ENCODE assay signal across 37 cellular contexts in genomic region chr9:81202292-81202691, GRCh38.
"Had no signal": no experiment of that assay in that cellular context is flagged by ENCODE, and none has a peak within 500 bp of the region (broad histone marks: within the 10 kb centered on the region; RNA-seq: fewer than 3 reads in every experiment).

No MANE protein-coding gene starts in this region.

- H3K36me3 Mint-ChIP-seq: activated CD8-positive, alpha-beta memory T cell treated with anti-CD3 and anti-CD28 coated beads, Interleukin-2, amount 10 ng/mL, durations not matched to agents 7 days and 5 days; activated naive CD8-positive, alpha-beta T cell treated with anti-CD3 and anti-CD28 coated beads for 36 hours; WTC11 had no signal

- ATAC-seq: activated CD4-positive, alpha-beta T cell treated with anti-CD3 and anti-CD28 coated beads for 36 hours; activated CD4-positive, CD25-positive, alpha-beta regulatory T cell treated with anti-CD3 and anti-CD28 coated beads, Interleukin-2, amount 50 U/mL, for 24 hours; activated CD8-positive, alpha-beta memory T cell treated with anti-CD3 and anti-CD28 coated beads, Interleukin-2, amount 10 ng/mL, durations not matched to agents 7 days and 5 days; activated CD8-positive, alpha-beta T cell treated with anti-CD3 and anti-CD28 coated beads, Interleukin-2, amount 10 ng/mL, durations not matched to agents 7 days and 5 days; activated naive CD4-positive, alpha-beta T cell treated with anti-CD3 and anti-CD28 coated beads, Interleukin-2, amount 50 U/mL, for 72 hours; activated T-helper 17 cell treated with anti-CD3 and anti-CD28 coated beads, Interleukin-2, amount 50 U/mL, for 72 hours; body of pancreas; WTC11 had no signal

- DNase-seq: activated CD4-positive, alpha-beta memory T cell treated with anti-CD3 and anti-CD28 coated beads, Interleukin-2, amount 10 ng/mL, durations not matched to agents 7 days and 5 days; activated CD4-positive, alpha-beta T cell treated with anti-CD3 and anti-CD28 coated beads for 1 hour; activated CD4-positive, alpha-beta T cell treated with anti-CD3 and anti-CD28 coated beads for 36 hours; activated CD4-positive, alpha-beta T cell treated with anti-CD3 and anti-CD28 coated beads for 48 hours; activated CD4-positive, alpha-beta T cell treated with anti-CD3 and anti-CD28 coated beads, Interleukin-2, amount 10 ng/mL, durations not matched to agents 7 days and 5 days; activated CD4-positive, alpha-beta T cell treated with anti-CD3 and anti-CD28 coated beads, Interleukin-2, amount 50 U/mL, for 48 hours; activated CD4-positive, CD25-positive, alpha-beta regulatory T cell; activated CD8-positive, alpha-beta memory T cell treated with anti-CD3 and anti-CD28 coated beads for 24 hours; activated CD8-positive, alpha-beta memory T cell treated with anti-CD3 and anti-CD28 coated beads, Interleukin-2, amount 10 ng/mL, durations not matched to agents 7 days and 5 days; activated CD8-positive, alpha-beta memory T cell treated with anti-CD3 and anti-CD28 coated beads, Interleukin-2, amount 50 U/mL, for 48 hours; activated CD8-positive, alpha-beta T cell treated with anti-CD3 and anti-CD28 coated beads, Interleukin-2, amount 10 ng/mL, durations not matched to agents 7 days and 5 days; activated effector memory CD4-positive, alpha-beta T cell treated with anti-CD3 and anti-CD28 coated beads, Interleukin-2, amount 50 U/mL, for 16 hours; activated gamma-delta T cell treated with Interleukin-2 at 50 U/mL for 16 hours; activated naive CD4-positive, alpha-beta T cell; activated naive CD4-positive, alpha-beta T cell treated with anti-CD3 and anti-CD28 coated beads for 36 hours; activated naive CD4-positive, alpha-beta T cell treated with anti-CD3 and anti-CD28 coated beads, Interleukin-2, amount 50 U/mL, for 16 hours; activated naive CD8-positive, alpha-beta T cell treated with anti-CD3 and anti-CD28 coated beads for 36 hours; activated T-cell treated with anti-CD3 and anti-CD28 coated beads, Interleukin-2, amount 50 U/mL, for 24 hours; activated T-cell treated with anti-CD3 and anti-CD28 coated beads, Interleukin-2, amount 50 U/mL, for 48 hours; adrenal gland; amniotic stem cell; aorta; body of pancreas; brain microvascular endothelial cell; central memory CD4-positive, alpha-beta T cell; T-helper 1 cell; T-helper 2 cell; T-helper 9 cell; WERI-Rb-1 had no signal

- H3K27me3 ChIP-seq: adrenal gland, body of pancreas, brain microvascular endothelial cell, breast epithelium had no signal

- H3K36me3 ChIP-seq: adrenal gland, brain microvascular endothelial cell, breast epithelium, WERI-Rb-1 had no signal

- H3K9me3 Mint-ChIP-seq: activated naive CD4-positive, alpha-beta T cell treated with anti-CD3 and anti-CD28 coated beads for 36 hours; activated naive CD8-positive, alpha-beta T cell treated with anti-CD3 and anti-CD28 coated beads for 36 hours; T-helper 1 cell treated with Interleukin-12 subunit alpha and Interleukin-12 subunit beta and Interleukin-4 antibody, amounts not matched to agents 30 μg/mL and 1 μg/mL, for 36 hours had no signal

- H3K27me3 Mint-ChIP-seq: activated CD4-positive, alpha-beta memory T cell treated with anti-CD3 and anti-CD28 coated beads, Interleukin-2, amount 10 ng/mL, durations not matched to agents 7 days and 5 days; activated CD4-positive, alpha-beta T cell treated with anti-CD3 and anti-CD28 coated beads for 36 hours; activated CD4-positive, alpha-beta T cell treated with anti-CD3 and anti-CD28 coated beads, Interleukin-2, amount 10 ng/mL, durations not matched to agents 7 days and 5 days; activated CD8-positive, alpha-beta memory T cell treated with anti-CD3 and anti-CD28 coated beads, Interleukin-2, amount 10 ng/mL, durations not matched to agents 7 days and 5 days; activated naive CD8-positive, alpha-beta T cell treated with anti-CD3 and anti-CD28 coated beads for 36 hours; activated T-cell treated with anti-CD3 and anti-CD28 coated beads, Interleukin-2, amount 50 U/mL, for 24 hours; activated T-helper 17 cell treated with anti-CD3 and anti-CD28 coated beads, Interleukin-2, amount 50 U/mL, for 72 hours had no signal

- H3K4me3 ChIP-seq: adrenal gland, body of pancreas, breast epithelium had no signal

- H3K4me1 Mint-ChIP-seq: activated CD4-positive, alpha-beta memory T cell treated with anti-CD3 and anti-CD28 coated beads, Interleukin-2, amount 10 ng/mL, durations not matched to agents 7 days and 5 days; activated CD4-positive, alpha-beta T cell treated with anti-CD3 and anti-CD28 coated beads for 36 hours; activated CD4-positive, alpha-beta T cell treated with anti-CD3 and anti-CD28 coated beads, Interleukin-2, amount 10 ng/mL, durations not matched to agents 7 days and 5 days; activated CD8-positive, alpha-beta memory T cell treated with anti-CD3 and anti-CD28 coated beads, Interleukin-2, amount 10 ng/mL, durations not matched to agents 7 days and 5 days; activated naive CD8-positive, alpha-beta T cell treated with anti-CD3 and anti-CD28 coated beads for 36 hours; activated T-helper 17 cell treated with anti-CD3 and anti-CD28 coated beads, Interleukin-2, amount 50 U/mL, for 72 hours; WTC11 had no signal

- H3K9me3 ChIP-seq: adrenal gland, body of pancreas, breast epithelium had no signal

- FAIRE-seq: astrocyte had no signal

- H3K4me3 Mint-ChIP-seq: activated CD4-positive, alpha-beta memory T cell treated with anti-CD3 and anti-CD28 coated beads, Interleukin-2, amount 10 ng/mL, durations not matched to agents 7 days and 5 days; activated CD4-positive, alpha-beta T cell treated with anti-CD3 and anti-CD28 coated beads for 36 hours; activated CD4-positive, alpha-beta T cell treated with anti-CD3 and anti-CD28 coated beads, Interleukin-2, amount 10 ng/mL, durations not matched to agents 7 days and 5 days; activated CD8-positive, alpha-beta memory T cell treated with anti-CD3 and anti-CD28 coated beads, Interleukin-2, amount 10 ng/mL, durations not matched to agents 7 days and 5 days; activated CD8-positive, alpha-beta T cell treated with anti-CD3 and anti-CD28 coated beads, Interleukin-2, amount 10 ng/mL, durations not matched to agents 7 days and 5 days; activated naive CD4-positive, alpha-beta T cell treated with anti-CD3 and anti-CD28 coated beads for 36 hours; activated naive CD8-positive, alpha-beta T cell treated with anti-CD3 and anti-CD28 coated beads for 36 hours; activated T-cell treated with anti-CD3 and anti-CD28 coated beads, Interleukin-2, amount 50 U/mL, for 24 hours; activated T-helper 17 cell treated with anti-CD3 and anti-CD28 coated beads, Interleukin-2, amount 50 U/mL, for 72 hours; T-helper 1 cell treated with Interleukin-12 subunit alpha and Interleukin-12 subunit beta and Interleukin-4 antibody, amounts not matched to agents 30 μg/mL and 1 μg/mL, for 36 hours; T-helper 2 cell treated with Interferon-gamma antibody and Interleukin-4, amounts not matched to agents 5 μg/mL and 100 μg/mL, for 36 hours; WTC11 had no signal

- H3K4me1 ChIP-seq: adrenal gland, body of pancreas, breast epithelium had no signal

- H3K27ac ChIP-seq: adrenal gland, body of pancreas, brain microvascular endothelial cell, breast epithelium, WERI-Rb-1 had no signal

- H3K27ac Mint-ChIP-seq: activated CD4-positive, alpha-beta memory T cell treated with anti-CD3 and anti-CD28 coated beads, Interleukin-2, amount 10 ng/mL, durations not matched to agents 7 days and 5 days; activated CD4-positive, alpha-beta T cell treated with anti-CD3 and anti-CD28 coated beads for 36 hours; activated CD4-positive, alpha-beta T cell treated with anti-CD3 and anti-CD28 coated beads, Interleukin-2, amount 10 ng/mL, durations not matched to agents 7 days and 5 days; activated CD8-positive, alpha-beta memory T cell treated with anti-CD3 and anti-CD28 coated beads, Interleukin-2, amount 10 ng/mL, durations not matched to agents 7 days and 5 days; activated CD8-positive, alpha-beta T cell treated with anti-CD3 and anti-CD28 coated beads, Interleukin-2, amount 10 ng/mL, durations not matched to agents 7 days and 5 days; activated naive CD4-positive, alpha-beta T cell treated with anti-CD3 and anti-CD28 coated beads for 36 hours; activated naive CD4-positive, alpha-beta T cell treated with anti-CD3 and anti-CD28 coated beads, Interleukin-2, amount 50 U/mL, for 72 hours; activated naive CD8-positive, alpha-beta T cell treated with anti-CD3 and anti-CD28 coated beads for 36 hours; activated T-cell treated with anti-CD3 and anti-CD28 coated beads, Interleukin-2, amount 50 U/mL, for 24 hours; activated T-helper 17 cell treated with anti-CD3 and anti-CD28 coated beads, Interleukin-2, amount 50 U/mL, for 72 hours; T-helper 1 cell treated with Interleukin-12 subunit alpha and Interleukin-12 subunit beta and Interleukin-4 antibody, amounts not matched to agents 30 μg/mL and 1 μg/mL, for 36 hours; T-helper 2 cell treated with Interferon-gamma antibody and Interleukin-4, amounts not matched to agents 5 μg/mL and 100 μg/mL, for 36 hours; WTC11 had no signal
